ENCODE assay signal across 2 cellular contexts in the genomic region with DNA sequence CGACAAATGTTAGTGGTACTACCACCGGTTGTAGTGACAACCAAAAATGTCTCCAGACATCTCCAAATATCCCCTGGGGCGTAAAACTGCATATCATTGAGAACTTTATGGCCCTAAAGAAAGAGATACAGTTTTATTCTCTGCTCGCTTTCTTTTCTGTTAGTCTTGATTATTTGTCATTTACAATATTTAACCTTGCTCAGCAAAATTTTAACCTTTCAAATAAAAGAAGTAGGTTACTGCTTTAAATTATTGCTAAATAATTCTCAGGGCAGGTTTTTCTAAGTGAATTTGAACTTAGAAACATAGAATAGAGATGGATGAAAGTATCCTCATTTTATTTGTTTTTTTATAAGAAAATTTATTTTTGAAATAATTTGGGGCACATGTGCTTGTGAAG.
TF ChIP-seq lines count a peak whose summit lies in the region.

No MANE protein-coding gene starts in this region.

TF ChIP-seq in A549, 52 proteins besides CTCF, POLR2A, EP300 and RAD21:
- peak; percentile 84 for TF ChIP-seq MAFK (IDR thresholded peaks at IDR 0.05; ENCODE audit: partially characterized antibody)
- no peak for TF ChIP-seq TP53 (CRISPR knock-in tag; IDR thresholded peaks at IDR 0.05)

TF ChIP-seq in K562, 482 proteins besides CTCF, POLR2A, EP300 and RAD21 (continued from another document):
- TF ChIP-seq SNRNP70 (optimal IDR thresholded peaks at IDR 0.05; ENCODE audit: low read depth, low read length) (no peak), TRIM28 (IDR thresholded peaks at IDR 0.05) (no peak), MCM5 (IDR thresholded peaks at IDR 0.05; ENCODE audit: low read depth) (no peak), C11orf30 (IDR thresholded peaks at IDR 0.05; ENCODE audit: low read depth) (peak; percentile 74; the same call in 1 of the 2 replicates), ZNF3 (CRISPR knock-in tag; IDR thresholded peaks at IDR 0.05) (no peak), TFAM (CRISPR knock-in tag; conservative IDR thresholded peaks at IDR 0.05) (no peak), MAFK (IDR thresholded peaks at IDR 0.05; ENCODE audit: low read length) (peak; percentile 45; the same call in 1 of the 2 replicates), ZNF436 (CRISPR knock-in tag; IDR thresholded peaks at IDR 0.05) (no peak), CSDE1 (IDR thresholded peaks at IDR 0.05) (no peak), MAFG (tag; conservative IDR thresholded peaks at IDR 0.05) (peak; percentile 40; the same call in 1 of the 2 replicates), MAFF (IDR thresholded peaks at IDR 0.05; ENCODE audit: low read length) (peak; percentile 64), ZNF316 (IDR thresholded peaks at IDR 0.05) (peak; percentile 87), DPF2 (IDR thresholded peaks at IDR 0.05) (no peak)
- TF ChIP-seq, protein P1, sequence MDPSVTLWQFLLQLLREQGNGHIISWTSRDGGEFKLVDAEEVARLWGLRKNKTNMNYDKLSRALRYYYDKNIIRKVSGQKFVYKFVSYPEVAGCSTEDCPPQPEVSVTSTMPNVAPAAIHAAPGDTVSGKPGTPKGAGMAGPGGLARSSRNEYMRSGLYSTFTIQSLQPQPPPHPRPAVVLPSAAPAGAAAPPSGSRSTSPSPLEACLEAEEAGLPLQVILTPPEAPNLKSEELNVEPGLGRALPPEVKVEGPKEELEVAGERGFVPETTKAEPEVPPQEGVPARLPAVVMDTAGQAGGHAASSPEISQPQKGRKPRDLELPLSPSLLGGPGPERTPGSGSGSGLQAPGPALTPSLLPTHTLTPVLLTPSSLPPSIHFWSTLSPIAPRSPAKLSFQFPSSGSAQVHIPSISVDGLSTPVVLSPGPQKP (CRISPR knock-in tag; IDR thresholded peaks at IDR 0.05) = no peak
TF ChIP-seq in K562: peak in this region for 5.
